ENCODE assay signal across 9 cellular contexts in the genomic region with DNA sequence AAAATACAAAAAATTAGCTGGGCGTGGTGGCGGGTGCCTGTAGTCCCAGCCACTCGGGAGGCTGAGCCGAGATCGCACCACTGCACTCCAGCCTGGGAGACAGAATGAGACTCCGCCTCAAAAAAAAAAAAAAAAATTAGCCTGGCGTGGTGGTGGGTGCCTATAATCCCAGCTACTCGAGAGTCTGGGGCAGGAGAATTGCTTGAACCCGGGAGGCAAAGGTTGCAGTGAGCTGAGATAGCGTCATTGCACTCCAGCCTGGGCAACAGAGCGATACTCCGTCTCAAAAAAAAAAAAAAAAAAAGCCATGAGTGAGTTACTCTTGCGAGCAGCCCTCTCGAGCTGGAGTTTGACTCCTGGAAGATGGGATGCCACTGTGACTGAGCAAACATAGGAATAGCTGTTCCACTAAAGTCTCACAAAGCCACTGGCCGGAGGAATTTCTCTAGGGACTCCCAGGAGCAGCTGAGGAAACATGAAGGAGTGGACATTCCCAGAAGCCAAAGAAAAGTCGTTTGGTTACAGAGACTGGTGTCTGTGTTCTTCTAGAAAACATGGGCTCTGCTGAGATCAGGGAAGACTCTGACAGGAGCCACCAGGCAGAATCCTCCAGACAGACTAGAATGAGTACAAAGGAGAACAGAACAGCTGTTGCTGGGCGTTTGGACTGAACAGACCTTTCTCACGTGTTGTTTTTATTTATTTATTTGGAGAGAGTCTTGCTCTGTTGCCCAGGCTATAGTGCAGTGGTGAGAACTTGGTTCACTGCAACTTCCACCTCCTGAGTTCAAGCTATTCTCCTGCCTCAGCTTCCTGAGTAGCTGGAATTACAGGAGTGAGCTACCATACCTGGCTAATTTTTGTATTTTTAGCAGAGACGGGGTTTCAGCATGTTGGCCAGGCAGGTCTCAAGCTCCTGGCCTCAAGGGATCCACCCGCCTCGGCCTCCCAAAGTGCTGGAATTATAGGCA. TPM values are rescaled to one million over a fixed set of nuclear protein-coding genes. Genes with fewer than 3 reads are reported as not detected.
DNase-seq lines count a peak whose midpoint lies in the region; ATAC-seq and TF ChIP-seq lines count a peak whose summit lies in the region.
"Had no signal": no experiment of that assay in that cellular context is flagged by ENCODE, and none has a peak within 500 bp of the region (broad histone marks: within the 10 kb centered on the region; RNA-seq: fewer than 3 reads in every experiment).

No MANE protein-coding gene starts in this region.

- TF ChIP-seq CTCF in PC-9 (conservative IDR thresholded peaks at IDR 0.05) (no peak), esophagus squamous epithelium (IDR thresholded peaks at IDR 0.05) (no peak), suprapubic skin (IDR thresholded peaks at IDR 0.05) (no peak)

- no TSS peak for BruUV-seq in PC-9 (replicated peaks; lab: Mats Ljungman, UMichigan)

- H3K4me1 ChIP-seq in PC-9 (replicated peaks; ENCODE audit: insufficient read depth): peaks cover 43% of the 10 kb centered on the region
- H3K4me1 ChIP-seq in esophagus squamous epithelium: peaks cover 7 to 44% (median 23%) of the 10 kb centered on the region in 3 donors
- peaks cover 4 to 12% of the 10 kb centered on the region in 2 donors for H3K4me1 ChIP-seq in muscle layer of duodenum (ENCODE audit: control insufficient read depth in 1 of 2, insufficient read depth in 2 of 2, low read length in 2 of 2)
- peaks cover 16% of the 10 kb centered on the region for H3K4me1 ChIP-seq in suprapubic skin

- H3K9me3 ChIP-seq in PC-9 (ENCODE audit: insufficient read depth, low read depth) (no peaks in the 10 kb centered on the region), esophagus squamous epithelium (no peaks in the 10 kb centered on the region), muscle layer of duodenum (ENCODE audit: control insufficient read depth in 1 of 2, low read length in 2 of 2) (no peaks in the 10 kb centered on the region), suprapubic skin (no peaks in the 10 kb centered on the region)

- POLR2A ChIA-PET in PC-9 (lab: Charles Lee; ENCODE audit: unreplicated experiment): interaction anchor here (0.7 kb wide), 1 partner anchor 39 kb away, joined by 5 read pairs; no protein-coding TSS in a partner anchor

- H2AFZ ChIP-seq in PC-9: no peak overlapping the region

- H3K4me3 ChIP-seq in PC-9: peak overlapping the region; percentile 35; the same call in 1 of the 2 replicates
- H3K4me3 ChIP-seq in esophagus squamous epithelium: peak overlapping the region in 2 of 4 donors; percentile 10 to 38
- no peak overlapping the region for H3K4me3 ChIP-seq in muscle layer of duodenum (ENCODE audit: low read depth in 1 of 2, low read length in 2 of 2)
- no peak overlapping the region for H3K4me3 ChIP-seq in suprapubic skin

- WGBS in esophagus squamous epithelium, 2 donors: 64 to 67% methylated on average over 16 to 19 of the region's 21 CpGs
- WGBS in suprapubic skin: 58% methylated on average over 21 of the region's 21 CpGs

- ATAC-seq in GM21381 (IDR thresholded peaks at IDR 0.05; ENCODE audit: unreplicated experiment): no peak

- no peaks in the 10 kb centered on the region for H3K9me2 ChIP-seq in PC-9 (ENCODE audit: insufficient read depth)

- no peaks in the 10 kb centered on the region for H3K79me2 ChIP-seq in PC-9 (ENCODE audit: low read depth)

- TF ChIP-seq POLR2A in esophagus squamous epithelium (IDR thresholded peaks at IDR 0.05) (no peak), suprapubic skin (IDR thresholded peaks at IDR 0.05) (no peak)

- H3F3A ChIP-seq in PC-9 (ENCODE audit: insufficient read depth, low read depth): peaks cover 44% of the 10 kb centered on the region

- CTCF ChIA-PET in PC-9 (lab: Charles Lee): interaction anchor here (0.7 kb wide), 1 partner anchor 335 kb away, joined by 3 read pairs; no protein-coding TSS in a partner anchor

- peak overlapping the region; percentile 91 for H3K4me2 ChIP-seq in PC-9

- no peak for TF ChIP-seq EP300 in suprapubic skin (IDR thresholded peaks at IDR 0.05)

- intact Hi-C loops in PC-9 (cut with micrococcal nuclease; ENCODE audit: unreplicated experiment): loop anchor here (5.0 kb wide), 1 partner anchor 48 kb away; no protein-coding TSS in a partner anchor
- intact Hi-C loops in esophagus squamous epithelium (cut with DNase I): no loop called here

- H3K27me3 ChIP-seq in PC-9 (ENCODE audit: insufficient read depth, low read depth) (no peaks in the 10 kb centered on the region), esophagus squamous epithelium (no peaks in the 10 kb centered on the region), muscle layer of duodenum (ENCODE audit: low read depth, low read length) (no peaks in the 10 kb centered on the region), suprapubic skin (no peaks in the 10 kb centered on the region)

- no peak for DNase-seq in PC-9
- DNase-seq in esophagus squamous epithelium (lab: John Stamatoyannopoulos, UW): no peak
- DNase-seq in suprapubic skin (ENCODE audit: low spot score in 2 of 2): no peak
- no peak for DNase-seq in COR-L47 (lab: John Stamatoyannopoulos, UW)
- no peak for DNase-seq in activated CD8-positive, alpha-beta memory T cell treated with anti-CD3 and anti-CD28 coated beads, Interleukin-2, amount 50 U/mL, for 4 hours
- no peak for DNase-seq in activated CD4-positive, alpha-beta T cell treated with anti-CD3 and anti-CD28 coated beads, Interleukin-2, amount 50 U/mL, for 48 hours
- DNase-seq: dermis blood vessel endothelial cell had no signal

- H3K27ac ChIP-seq in PC-9 (peak overlapping the region; percentile 66), esophagus squamous epithelium (peak overlapping the region; percentile 59 to 85 (median 80)), muscle layer of duodenum (ENCODE audit: low read length) (peak overlapping the region; percentile 49), suprapubic skin (peak overlapping the region; percentile 10)

- no peaks in the 10 kb centered on the region for H3K36me3 ChIP-seq in PC-9 (ENCODE audit: low read depth)
- H3K36me3 ChIP-seq in esophagus squamous epithelium: no peaks in the 10 kb centered on the region
- H3K36me3 ChIP-seq in muscle layer of duodenum (ENCODE audit: control insufficient read depth in 1 of 2, insufficient read depth in 2 of 2, low read length in 2 of 2): no peaks in the 10 kb centered on the region
- H3K36me3 ChIP-seq in suprapubic skin: no peaks in the 10 kb centered on the region

- no peaks in the 10 kb centered on the region for H4K20me1 ChIP-seq in PC-9 (ENCODE audit: insufficient read depth)

RNA-seq across cellular contexts. Expression of a gene that starts 32.4 kb away (rescaled TPM):
- total RNA-seq in PC-9 (2021) (758 and 776 TPM in 2 replicates), esophagus squamous epithelium (100 to 1,000 TPM; 216 to 339 (median 246) TPM), suprapubic skin (100 to 1,000 TPM; 284 to 323 (median 294) TPM)

Comparison
In these comparisons a context has a peak if more than half of its experiments do, and no peak if none do; other contexts are left out.
1. H3K27ac ChIP-seq: peak in every context shown above with its lines; median percentile 80 in esophagus squamous epithelium; 66 in PC-9; 49 in muscle layer of duodenum; 10 in suprapubic skin.